In genomic region chr12:89389755-89390661, GRCh38 we compare ENCODE assay signal across 1 cellular context.
TF ChIP-seq lines count a peak whose summit lies in the region.

No MANE protein-coding gene starts in this region.

TF ChIP-seq in IMR-90, 13 proteins besides CTCF, POLR2A, EP300 and RAD21:
- no peak for TF ChIP-seq SMC3 (IDR thresholded peaks at IDR 0.05; ENCODE audit: low read depth, low read length)
- no peak for TF ChIP-seq RFX5 (IDR thresholded peaks at IDR 0.05; ENCODE audit: low read depth, low read length)
- TF ChIP-seq ELK1 (IDR thresholded peaks at IDR 0.05; ENCODE audit: borderline replicate concordance, low read depth, low read length): no peak
- no peak for TF ChIP-seq NFE2L2 (IDR thresholded peaks at IDR 0.05; ENCODE audit: low read depth, low read length)
- TF ChIP-seq MAFK (IDR thresholded peaks at IDR 0.05; ENCODE audit: low read depth, low read length): no peak
